17 cellular contexts compared by ENCODE assay signal in genomic region chr3:61829301-61830110, GRCh38.
DNase-seq lines count a peak whose midpoint lies in the region; ATAC-seq, FAIRE-seq and TF ChIP-seq lines count a peak whose summit lies in the region.
"Had no signal": no experiment of that assay in that cellular context is flagged by ENCODE, and none has a peak within 500 bp of the region (broad histone marks: within the 10 kb centered on the region; RNA-seq: fewer than 3 reads in every experiment).

No MANE protein-coding gene starts in this region.

- H3K27ac ChIP-seq in skeletal muscle tissue (ENCODE audit: low read depth, low read length), result peak overlapping the region; percentile 2

- H3K4me1 ChIP-seq in skeletal muscle tissue (ENCODE audit: control insufficient read depth in 3 of 3, insufficient read depth in 3 of 3, low read length in 3 of 3), result peaks cover 0 to 15% (median 9%) of the 10 kb centered on the region in 3 donors

- FAIRE-seq in H54 (lab: Jason Lieb, UNC), result peak; percentile 11
- FAIRE-seq: frontal cortex had no signal

- H3K4me1 Mint-ChIP-seq in CD14-positive monocyte, result no peaks in the 10 kb centered on the region
- H3K4me1 Mint-ChIP-seq: T-helper 17 cell had no signal

- no peaks in the 10 kb centered on the region for H3K9me3 ChIP-seq in skeletal muscle tissue (ENCODE audit: control insufficient read depth in 3 of 3, low read length in 3 of 3)

- DNase-seq in H54 (ENCODE audit: insufficient read length, low spot score), result no peak
- DNase-seq in cerebellum (ENCODE audit: low spot score), result peak; percentile 38
- peak; percentile 61 for DNase-seq in left kidney (ENCODE audit: low read depth, low spot score)
- DNase-seq in CD14-positive monocyte (ENCODE audit: low spot score), result no peak
- no peak for DNase-seq in H7
- DNase-seq in COLO668 (lab: John Stamatoyannopoulos, UW; ENCODE audit: unreplicated experiment), result no peak
- DNase-seq: activated CD4-positive, alpha-beta T cell treated with anti-CD3 and anti-CD28 coated beads for 4 hours; activated T-cell treated with anti-CD3 and anti-CD28 coated beads, Interleukin-2, amount 50 U/mL, for 4 hours; amniotic stem cell; effector memory CD4-positive, alpha-beta T cell; NCI-H510A; T-helper 17 cell had no signal

- no peak overlapping the region for H3K9ac ChIP-seq in skeletal muscle tissue (ENCODE audit: low read depth in 1 of 3, low read length in 3 of 3)

- H3K27me3 ChIP-seq in skeletal muscle tissue (ENCODE audit: control insufficient read depth in 3 of 3, insufficient read depth in 3 of 3, low read length in 3 of 3) (no peaks in the 10 kb centered on the region), H7 (ENCODE audit: control insufficient read depth, insufficient read depth, low read length) (no peaks in the 10 kb centered on the region)

- no peak overlapping the region for H3K27ac Mint-ChIP-seq in CD14-positive monocyte
- H3K27ac Mint-ChIP-seq: T-helper 17 cell had no signal

- H3K4me3 ChIP-seq in skeletal muscle tissue (ENCODE audit: low read length in 3 of 3), result no peak overlapping the region
- H3K4me3 ChIP-seq in H7 (ENCODE audit: insufficient read depth, low read depth, low read length), result no peak overlapping the region
- H3K4me3 ChIP-seq: skin epidermis had no signal

- ATAC-seq in GM21529 (IDR thresholded peaks at IDR 0.05; ENCODE audit: unreplicated experiment), result no peak
- ATAC-seq: activated T-cell treated with anti-CD3 and anti-CD28 coated beads, Interleukin-2, amount 50 U/mL, for 4 hours; Panc1; T-helper 17 cell had no signal

- no peak for TF ChIP-seq CTCF in CD14-positive monocyte (IDR thresholded peaks at IDR 0.05)

- no peak for TF ChIP-seq POLR2A in H54 (IDR thresholded peaks at IDR 0.05; ENCODE audit: low read depth, low read length)

- H3K27me3 Mint-ChIP-seq in CD14-positive monocyte (ENCODE audit: low read depth in 3 of 3), result peaks cover 0 to 2% (median 0%) of the 10 kb centered on the region in 3 donors
- H3K27me3 Mint-ChIP-seq: T-helper 17 cell had no signal

- H3K36me3 Mint-ChIP-seq in CD14-positive monocyte, result no peaks in the 10 kb centered on the region

- H3K36me3 ChIP-seq in skeletal muscle tissue (ENCODE audit: control insufficient read depth in 3 of 3, insufficient read depth in 3 of 3, low read length in 3 of 3) (no peaks in the 10 kb centered on the region), H7 (replicated peaks; ENCODE audit: control insufficient read depth, insufficient read depth, low read length) (no peaks in the 10 kb centered on the region)

- H3K9me3 Mint-ChIP-seq in CD14-positive monocyte, result peaks cover 0 to 3% (median 3%) of the 10 kb centered on the region in 7 donors

- no peak overlapping the region for H3K4me3 Mint-ChIP-seq in CD14-positive monocyte
- H3K4me3 Mint-ChIP-seq: activated T-cell treated with anti-CD3 and anti-CD28 coated beads, Interleukin-2, amount 50 U/mL, for 4 hours; T-helper 17 cell had no signal

- intact Hi-C loops in CD14-positive monocyte (cut with micrococcal nuclease), result no loop called here

Comparison
In these comparisons a context has a peak if more than half of its experiments do, and no peak if none do; other contexts are left out.
1. DNase-seq: peak in cerebellum (single experiment) and left kidney (single experiment); none in H54 (single experiment), CD14-positive monocyte (single experiment), H7 (single experiment) and COLO668 (single experiment).